28 cellular contexts compared by ENCODE assay signal in genomic region chrX:37332987-37333658, GRCh38. TPM values are rescaled to one million over a fixed set of nuclear protein-coding genes. Genes with fewer than 3 reads are reported as not detected.
DNase-seq lines count a peak whose midpoint lies in the region; ATAC-seq and TF ChIP-seq lines count a peak whose summit lies in the region.
"Had no signal": no experiment of that assay in that cellular context is flagged by ENCODE, and none has a peak within 500 bp of the region (broad histone marks: within the 10 kb centered on the region; RNA-seq: fewer than 3 reads in every experiment).

No MANE protein-coding gene starts in this region.

- H3K79me2 ChIP-seq in PC-3 (ENCODE audit: low read length): no peaks in the 10 kb centered on the region

- no peaks in the 10 kb centered on the region for H3K27me3 Mint-ChIP-seq in effector memory CD8-positive, alpha-beta T cell
- H3K27me3 Mint-ChIP-seq: activated naive CD8-positive, alpha-beta T cell treated with anti-CD3 and anti-CD28 coated beads, Interleukin-2, amount 10 ng/mL, durations not matched to agents 7 days and 5 days had no signal

- H3K9me3 Mint-ChIP-seq in effector memory CD8-positive, alpha-beta T cell: no peaks in the 10 kb centered on the region
- H3K9me3 Mint-ChIP-seq: activated naive CD8-positive, alpha-beta T cell treated with anti-CD3 and anti-CD28 coated beads, Interleukin-2, amount 10 ng/mL, durations not matched to agents 7 days and 5 days; memory B cell; WTC11 had no signal

- H3K4me3 ChIP-seq in PC-3 (ENCODE audit: low read length): no peak overlapping the region
- H3K4me3 ChIP-seq in psoas muscle: peak overlapping the region; percentile 43
- H3K4me3 ChIP-seq: BLaER1 treated with 17β-estradiol and CSF1 and Interleukin-3, amounts not matched to agents 10 nM and 100 nM; colonic mucosa; SK-N-MC had no signal

- no peaks in the 10 kb centered on the region for H4K20me1 ChIP-seq in PC-3 (ENCODE audit: low read length)
- H4K20me1 ChIP-seq: BLaER1 treated with 17β-estradiol and CSF1 and Interleukin-3, amounts not matched to agents 10 nM and 100 nM had no signal

- no peaks in the 10 kb centered on the region for H3F3A ChIP-seq in PC-3 (ENCODE audit: low read length, unreplicated experiment)

- no peaks in the 10 kb centered on the region for H3K4me1 Mint-ChIP-seq in effector memory CD8-positive, alpha-beta T cell (ENCODE audit: low read depth in 2 of 2)
- H3K4me1 Mint-ChIP-seq: activated naive CD8-positive, alpha-beta T cell treated with anti-CD3 and anti-CD28 coated beads, Interleukin-2, amount 10 ng/mL, durations not matched to agents 7 days and 5 days; endodermal cell; memory B cell; naive thymus-derived CD4-positive, alpha-beta T cell had no signal

- H3K9me3 ChIP-seq in PC-3 (ENCODE audit: low read length) (no peaks in the 10 kb centered on the region), psoas muscle (no peaks in the 10 kb centered on the region)
- H3K9me3 ChIP-seq: BLaER1 treated with 17β-estradiol and CSF1 and Interleukin-3, amounts not matched to agents 10 nM and 100 nM; colonic mucosa had no signal

- no peaks in the 10 kb centered on the region for H3K9me2 ChIP-seq in PC-3 (replicated peaks; ENCODE audit: low read length)

- H3K9ac ChIP-seq in PC-3 (ENCODE audit: low read length): no peak overlapping the region
- H3K9ac ChIP-seq: BLaER1 treated with 17β-estradiol and CSF1 and Interleukin-3, amounts not matched to agents 10 nM and 100 nM had no signal

- H3K27ac Mint-ChIP-seq in effector memory CD8-positive, alpha-beta T cell: no peak overlapping the region
- H3K27ac Mint-ChIP-seq: activated naive CD8-positive, alpha-beta T cell treated with anti-CD3 and anti-CD28 coated beads, Interleukin-2, amount 10 ng/mL, durations not matched to agents 7 days and 5 days; endodermal cell; memory B cell; naive thymus-derived CD4-positive, alpha-beta T cell; WTC11 had no signal

- no peak overlapping the region for H3K4me3 Mint-ChIP-seq in effector memory CD8-positive, alpha-beta T cell
- H3K4me3 Mint-ChIP-seq: activated naive CD8-positive, alpha-beta T cell treated with anti-CD3 and anti-CD28 coated beads, Interleukin-2, amount 10 ng/mL, durations not matched to agents 7 days and 5 days; endodermal cell; memory B cell; naive thymus-derived CD4-positive, alpha-beta T cell; WTC11 had no signal

- peak; percentile 82 for DNase-seq in H4 (ENCODE audit: low spot score)
- DNase-seq in PC-3: no peak
- peak; percentile 5 for DNase-seq in fibroblast of peridontal ligament (ENCODE audit: extremely low read depth)
- DNase-seq in psoas muscle: no peak
- no peak for DNase-seq in RKO (ENCODE audit: low spot score)
- no peak for DNase-seq in effector memory CD8-positive, alpha-beta T cell
- DNase-seq: ACHN; activated CD4-positive, alpha-beta T cell treated with anti-CD3 and anti-CD28 coated beads, Interleukin-2, amount 50 U/mL, for 4 hours; activated CD8-positive, alpha-beta memory T cell treated with anti-CD3 and anti-CD28 coated beads, Interleukin-2, amount 50 U/mL, for 48 hours; activated naive CD8-positive, alpha-beta T cell treated with anti-CD3 and anti-CD28 coated beads, Interleukin-2, amount 10 ng/mL, durations not matched to agents 7 days and 5 days; brain microvascular endothelial cell; colonic mucosa; DND-41; endodermal cell; KG1; naive thymus-derived CD4-positive, alpha-beta T cell; NCI-H1092 treated with DMSO at 0.1 percent for 48 hours; NCI-H2029; NCI-H226; NCI-H774; stimulated activated CD4-positive, alpha-beta T cell treated with anti-CD3 and anti-CD28 coated beads, Interleukin-15, amount 100 ng/mL, for 24 hours had no signal

- H3K36me3 ChIP-seq in PC-3 (ENCODE audit: low read depth, low read length): no peaks in the 10 kb centered on the region
- H3K36me3 ChIP-seq in psoas muscle (ENCODE audit: insufficient read depth in 1 of 2, low read depth in 1 of 2): no peaks in the 10 kb centered on the region
- H3K36me3 ChIP-seq: BLaER1 treated with 17β-estradiol and CSF1 and Interleukin-3, amounts not matched to agents 10 nM and 100 nM; brain microvascular endothelial cell; colonic mucosa had no signal

- H3K36me3 Mint-ChIP-seq in effector memory CD8-positive, alpha-beta T cell (ENCODE audit: insufficient read depth): no peaks in the 10 kb centered on the region
- H3K36me3 Mint-ChIP-seq: activated naive CD8-positive, alpha-beta T cell treated with anti-CD3 and anti-CD28 coated beads, Interleukin-2, amount 10 ng/mL, durations not matched to agents 7 days and 5 days; memory B cell; naive thymus-derived CD4-positive, alpha-beta T cell; WTC11 had no signal

- peak overlapping the region; percentile 50; the same call in 1 of the 2 replicates for H2AFZ ChIP-seq in PC-3 (ENCODE audit: low read length)

- no TSS peak for BruUV-seq in PC-3 (replicated peaks; lab: Mats Ljungman, UMichigan)

- CTCF ChIA-PET in PC-3 (lab: Charles Lee): no interaction called here

- no peak overlapping the region for H3K27ac ChIP-seq in PC-3 (ENCODE audit: low read length)
- H3K27ac ChIP-seq in psoas muscle: peak overlapping the region; percentile 73
- H3K27ac ChIP-seq: BLaER1 treated with 17β-estradiol and CSF1 and Interleukin-3, amounts not matched to agents 10 nM and 100 nM; brain microvascular endothelial cell; colonic mucosa; SK-N-MC had no signal

- 27 to 47% (median 39%) methylated on average over 8 of the region's 8 CpGs for WGBS in psoas muscle, 3 donors

- ATAC-seq in PC-3 (no peak), psoas muscle (peak in 3 of 4 donors; percentile 52 to 71 (median 68)), GM19397 (IDR thresholded peaks at IDR 0.05; ENCODE audit: unreplicated experiment) (no peak), GM18498 (IDR thresholded peaks at IDR 0.05; ENCODE audit: unreplicated experiment) (no peak)
- no peak for ATAC-seq in effector memory CD8-positive, alpha-beta T cell (replicated peaks)
- ATAC-seq: naive thymus-derived CD4-positive, alpha-beta T cell; WTC11 had no signal

- H3K4me2 ChIP-seq in PC-3 (ENCODE audit: low read length): no peak overlapping the region
- H3K4me2 ChIP-seq: BLaER1 treated with 17β-estradiol and CSF1 and Interleukin-3, amounts not matched to agents 10 nM and 100 nM had no signal

- POLR2A ChIA-PET in PC-3 (lab: Charles Lee; ENCODE audit: unreplicated experiment): no interaction called here

- H3K27me3 ChIP-seq in PC-3 (ENCODE audit: low read length) (no peaks in the 10 kb centered on the region), psoas muscle (ENCODE audit: insufficient read depth in 3 of 3, low read length in 2 of 3) (peaks cover 0 to 14% (median 0%) of the 10 kb centered on the region in 3 donors)
- H3K27me3 ChIP-seq: brain microvascular endothelial cell, colonic mucosa had no signal

- TF ChIP-seq CTCF in PC-3 (conservative IDR thresholded peaks at IDR 0.05; ENCODE audit: low read depth, low read length): no peak
- TF ChIP-seq CTCF in psoas muscle (IDR thresholded peaks at IDR 0.05): no peak

- H3K4me1 ChIP-seq in PC-3 (ENCODE audit: insufficient read depth, low read length): no peaks in the 10 kb centered on the region
- H3K4me1 ChIP-seq in psoas muscle: peaks cover 6% of the 10 kb centered on the region
- H3K4me1 ChIP-seq: BLaER1 treated with 17β-estradiol and CSF1 and Interleukin-3, amounts not matched to agents 10 nM and 100 nM; colonic mucosa had no signal

- intact Hi-C loops in PC-3 (cut with micrococcal nuclease) (no loop called here), psoas muscle (cut with DNase I) (no loop called here)

RNA-seq across cellular contexts. Expression of gene PRRG1, which starts 16.0 kb away (rescaled TPM):
- total RNA-seq in H4 (2014; rRNA removed; shearing (Covaris generic)): 14.5 and 24.0 TPM in 2 replicates
- total RNA-seq in PC-3 (2014; rRNA removed): 10.8 and 12.8 TPM in 2 replicates
- total RNA-seq in psoas muscle: 10 to 100 TPM in 3 of 4 donors, 1 to 10 TPM in 1; 8.8 to 21.3 (median 15.4) TPM
- 1 to 10 TPM; 2.5 to 8.5 (median 3.8) TPM for polyA plus RNA-seq in psoas muscle
- total RNA-seq: activated naive CD8-positive, alpha-beta T cell treated with anti-CD3 and anti-CD28 coated beads, Interleukin-2, amount 10 ng/mL, durations not matched to agents 7 days and 5 days; T-helper 2 cell treated with Interferon-gamma antibody and Interleukin-4, amounts not matched to agents 100 ng/mL and 5 ng/mL, for 36 hours had no signal
- polyA plus RNA-seq: naive thymus-derived CD4-positive, alpha-beta T cell had no signal

Comparison
In these comparisons a context has a peak if more than half of its experiments do, and no peak if none do; other contexts are left out.
1. DNase-seq: peak in H4 (single experiment) and fibroblast of peridontal ligament (single experiment); none in PC-3 (single experiment), psoas muscle (0 of 2), RKO (single experiment) and effector memory CD8-positive, alpha-beta T cell (0 of 3).
2. ATAC-seq: peak in psoas muscle (3 of 4); none in PC-3 (single experiment), effector memory CD8-positive, alpha-beta T cell (single experiment), GM19397 (single experiment) and GM18498 (single experiment).